ENCODE assay signal across 9 cellular contexts in the genomic region with DNA sequence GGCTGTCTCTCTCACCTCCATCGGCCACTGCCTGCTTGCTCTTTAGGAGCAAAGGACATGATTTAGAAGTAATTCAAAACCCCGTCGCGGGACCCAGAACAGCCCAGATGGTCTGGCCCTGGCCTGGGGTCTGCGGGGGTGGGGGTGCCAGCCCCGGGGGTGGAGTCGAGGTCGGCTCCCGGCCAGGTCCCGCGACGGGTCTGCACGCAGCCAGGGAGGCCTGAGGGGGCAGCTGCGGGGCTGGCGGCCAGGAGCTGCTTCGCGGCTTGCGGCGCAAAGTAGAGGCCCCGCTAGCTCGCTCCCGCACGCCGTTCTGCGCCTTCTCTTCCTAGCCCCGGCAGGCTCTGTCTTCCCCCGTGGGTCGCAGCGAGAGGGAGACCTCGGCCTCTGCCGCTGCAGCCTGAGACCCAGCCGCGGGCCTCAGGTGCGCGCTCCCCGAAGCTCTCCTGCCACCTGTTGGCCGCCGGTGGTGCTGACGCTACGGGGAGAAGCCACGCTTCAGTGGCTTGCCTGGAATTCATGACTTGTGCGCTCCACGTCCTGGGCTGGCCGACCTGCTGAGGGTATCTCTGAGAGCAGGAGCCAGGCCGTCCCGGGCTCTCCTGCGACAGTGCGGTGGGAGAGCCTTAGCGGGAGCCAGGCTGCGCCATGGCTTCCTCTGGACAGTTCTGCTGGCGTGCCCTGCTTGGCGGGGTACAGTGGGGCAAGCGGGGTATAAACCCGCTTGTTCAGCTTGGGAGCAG.
DNase-seq lines count a peak whose midpoint lies in the region; ATAC-seq and FAIRE-seq lines count a peak whose summit lies in the region.
"Had no signal": no experiment of that assay in that cellular context is flagged by ENCODE, and none has a peak within 500 bp of the region (broad histone marks: within the 10 kb centered on the region; RNA-seq: fewer than 3 reads in every experiment).

No MANE protein-coding gene starts in this region.

- no CpG with 5 or more reads among the region's 54 CpGs for WGBS in neuronal stem cell (ENCODE audit: extremely low coverage in 2 of 2, insufficient read length in 2 of 2, insufficient replicate concordance in 1 of 2), 2 donors

- CTCF ChIA-PET in CD8-positive, alpha-beta memory T cell (lab: Charles Lee): interaction anchor here (0.9 to 1.4 kb wide), 4 partner anchors 9 to 21 kb away, joined by 3 to 6 read pairs (median 4); no protein-coding TSS in a partner anchor

- H3K4me3 Mint-ChIP-seq in CD8-positive, alpha-beta memory T cell: peak overlapping the region; percentile 14 to 79 (median 62)
- H3K4me3 Mint-ChIP-seq in activated T-helper 17 cell treated with anti-CD3 and anti-CD28 coated beads, Interleukin-2, amount 50 U/mL, for 72 hours: peak overlapping the region; percentile 59

- H2AFZ ChIP-seq in neuronal stem cell (ENCODE audit: low read length): peak overlapping the region; percentile 98

- peak overlapping the region; percentile 70 for H3K4me2 ChIP-seq in neuronal stem cell (ENCODE audit: insufficient read depth, low read length, poor library complexity, severe bottlenecking)

- H4K8ac ChIP-seq in neuronal stem cell (ENCODE audit: low read depth, low read length): no peak overlapping the region

- peak overlapping the region; percentile 51 for H2BK12ac ChIP-seq in neuronal stem cell (ENCODE audit: low read length)

- ATAC-seq in GM19455 (IDR thresholded peaks at IDR 0.05; ENCODE audit: unreplicated experiment): peak; percentile 91
- peak; percentile 97 for ATAC-seq in activated T-helper 17 cell treated with anti-CD3 and anti-CD28 coated beads, Interleukin-2, amount 50 U/mL, for 72 hours (replicated peaks)

- H3K4ac ChIP-seq in neuronal stem cell (ENCODE audit: low read length): no peak overlapping the region

- H3K27ac Mint-ChIP-seq in CD8-positive, alpha-beta memory T cell: no peak overlapping the region
- H3K27ac Mint-ChIP-seq in activated T-helper 17 cell treated with anti-CD3 and anti-CD28 coated beads, Interleukin-2, amount 50 U/mL, for 72 hours: no peak overlapping the region

- H3K4me1 Mint-ChIP-seq in CD8-positive, alpha-beta memory T cell: peaks cover 0 to 7% (median 0%) of the 10 kb centered on the region in 3 donors
- H3K4me1 Mint-ChIP-seq in activated T-helper 17 cell treated with anti-CD3 and anti-CD28 coated beads, Interleukin-2, amount 50 U/mL, for 72 hours: no peaks in the 10 kb centered on the region

- no peak overlapping the region for H4K91ac ChIP-seq in neuronal stem cell (ENCODE audit: low read depth, low read length, poor library complexity)

- H3K9ac ChIP-seq in HUES48 (ENCODE audit: low read depth, low read length): no peak overlapping the region
- H3K9ac ChIP-seq in neuronal stem cell (ENCODE audit: low read depth, low read length, poor library complexity): peak overlapping the region; percentile 65

- peaks cover 15 to 55% of the 10 kb centered on the region in 2 donors for H3K27me3 Mint-ChIP-seq in CD8-positive, alpha-beta memory T cell
- H3K27me3 Mint-ChIP-seq in activated T-helper 17 cell treated with anti-CD3 and anti-CD28 coated beads, Interleukin-2, amount 50 U/mL, for 72 hours: peaks cover 11% of the 10 kb centered on the region

- H2BK120ac ChIP-seq in neuronal stem cell (ENCODE audit: low read depth, low read length): no peak overlapping the region

- H3K27me3 ChIP-seq in CD8-positive, alpha-beta memory T cell (ENCODE audit: insufficient read depth, low read length, poor library complexity, severe bottlenecking): no peaks in the 10 kb centered on the region
- H3K27me3 ChIP-seq in HUES48 (ENCODE audit: control insufficient read depth, insufficient read depth, low read length) (peaks cover 43% of the 10 kb centered on the region), neuronal stem cell (ENCODE audit: control insufficient read depth in 3 of 3, insufficient read depth in 3 of 3, low read depth in 1 of 3, low read length in 3 of 3) (peaks cover 0 to 81% (median 9%) of the 10 kb centered on the region in 3 experiments)

- H2AK5ac ChIP-seq in neuronal stem cell (ENCODE audit: low read depth, low read length): no peak overlapping the region

- no peak for FAIRE-seq in RCC 7860 (lab: Jason Lieb, UNC)
- FAIRE-seq: endometrium had no signal

- H2BK5ac ChIP-seq in neuronal stem cell (ENCODE audit: low read length): no peak overlapping the region

- no peaks in the 10 kb centered on the region for H3K4me1 ChIP-seq in CD8-positive, alpha-beta memory T cell (ENCODE audit: insufficient read depth, low read length)
- H3K4me1 ChIP-seq in HUES48 (ENCODE audit: control insufficient read depth, insufficient read depth, low read length) (no peaks in the 10 kb centered on the region), neuronal stem cell (ENCODE audit: control insufficient read depth in 2 of 2, insufficient read depth in 1 of 2, low read depth in 1 of 2, low read length in 2 of 2) (peaks cover 0 to 2% of the 10 kb centered on the region in 2 donors)

- peak; percentile 20 to 63 (median 35) for DNase-seq in CD8-positive, alpha-beta memory T cell
- DNase-seq in RCC 7860 (ENCODE audit: low spot score): peak; percentile 67
- DNase-seq in fibroblast of the conjunctiva (ENCODE audit: low read depth): peak; percentile 43
- DNase-seq in neuronal stem cell (ENCODE audit: low spot score): peak; percentile 77
- DNase-seq in stromal cell of bone marrow (ENCODE audit: low read depth): peak; percentile 47

- H3K9me3 Mint-ChIP-seq in CD8-positive, alpha-beta memory T cell: no peaks in the 10 kb centered on the region
- H3K9me3 Mint-ChIP-seq in activated T-helper 17 cell treated with anti-CD3 and anti-CD28 coated beads, Interleukin-2, amount 50 U/mL, for 72 hours: no peaks in the 10 kb centered on the region

- no peaks in the 10 kb centered on the region for H3K36me3 ChIP-seq in CD8-positive, alpha-beta memory T cell (ENCODE audit: insufficient read depth, low read length)
- no peaks in the 10 kb centered on the region for H3K36me3 ChIP-seq in HUES48 (ENCODE audit: control insufficient read depth, insufficient read depth, low read length)
- no peaks in the 10 kb centered on the region for H3K36me3 ChIP-seq in neuronal stem cell (replicated peaks in 1 of 2; ENCODE audit: control insufficient read depth in 2 of 2, insufficient read depth in 2 of 2, low read length in 2 of 2)

- H2BK15ac ChIP-seq in neuronal stem cell (ENCODE audit: low read length): peak overlapping the region; percentile 97

- peak overlapping the region; percentile 76 for H3K18ac ChIP-seq in neuronal stem cell (ENCODE audit: low read length)

- no peaks in the 10 kb centered on the region for H3K36me3 Mint-ChIP-seq in CD8-positive, alpha-beta memory T cell
- H3K36me3 Mint-ChIP-seq in activated T-helper 17 cell treated with anti-CD3 and anti-CD28 coated beads, Interleukin-2, amount 50 U/mL, for 72 hours (ENCODE audit: low read depth): no peaks in the 10 kb centered on the region

- POLR2A ChIA-PET in CD8-positive, alpha-beta memory T cell (lab: Charles Lee): no interaction called here

- H3K9me3 ChIP-seq in CD8-positive, alpha-beta memory T cell (ENCODE audit: low read length): no peaks in the 10 kb centered on the region
- H3K9me3 ChIP-seq in HUES48 (ENCODE audit: control insufficient read depth, insufficient read depth, low read length) (no peaks in the 10 kb centered on the region), neuronal stem cell (replicated peaks in 1 of 2; ENCODE audit: control insufficient read depth in 2 of 2, insufficient read depth in 1 of 2, low read depth in 1 of 2, low read length in 2 of 2) (no peaks in the 10 kb centered on the region)

- H3K14ac ChIP-seq in neuronal stem cell (ENCODE audit: low read length): no peak overlapping the region

- peak overlapping the region; percentile 38 for H3K23ac ChIP-seq in neuronal stem cell (ENCODE audit: low read depth, low read length, poor library complexity)

- no peaks in the 10 kb centered on the region for H3K79me1 ChIP-seq in neuronal stem cell (ENCODE audit: low read depth, low read length)

- peak overlapping the region; percentile 27 for H3K4me3 ChIP-seq in CD8-positive, alpha-beta memory T cell (ENCODE audit: low read length)
- H3K4me3 ChIP-seq in HUES48 (ENCODE audit: low read depth, low read length) (peak overlapping the region; percentile 61), neuronal stem cell (ENCODE audit: low read length in 2 of 2) (peak overlapping the region; percentile 37 to 70)

- H3K27ac ChIP-seq in CD8-positive, alpha-beta memory T cell (ENCODE audit: low read depth, low read length): no peak overlapping the region
- H3K27ac ChIP-seq in HUES48 (ENCODE audit: low read depth, low read length) (no peak overlapping the region), neuronal stem cell (replicated peaks; ENCODE audit: low read length) (no peak overlapping the region)
